31 cellular contexts compared by ENCODE assay signal in genomic region chr12:98543701-98544100, GRCh38.
"Had no signal": no experiment of that assay in that cellular context is flagged by ENCODE, and none has a peak within 500 bp of the region (broad histone marks: within the 10 kb centered on the region; RNA-seq: fewer than 3 reads in every experiment).

No MANE protein-coding gene starts in this region.

- H3K36me3 ChIP-seq: ovary, prostate gland, uterus had no signal

- H3K4me1 Mint-ChIP-seq: stimulated activated memory B cell treated with anti-CD40 and anti-IgM and Interleukin-4, amounts not matched to agents 10 μg/mL and 1 μg/mL and 100 μg/mL, for 72 hours had no signal

- H3K4me3 ChIP-seq: gastrocnemius medialis, left ventricle myocardium inferior, lung, mucosa of descending colon, ovary, prostate gland, skin epidermis, uterus had no signal

- H3K27ac ChIP-seq: gastrocnemius medialis, left ventricle myocardium inferior, ovary, prostate gland, skin epidermis, uterus had no signal

- H3K9me3 ChIP-seq: gastrocnemius medialis, left ventricle myocardium inferior, mucosa of descending colon, ovary, prostate gland, uterus had no signal

- H3K9me3 Mint-ChIP-seq: activated naive CD4-positive, alpha-beta T cell treated with anti-CD3 and anti-CD28 coated beads for 36 hours; activated naive CD8-positive, alpha-beta T cell treated with anti-CD3 and anti-CD28 coated beads, Interleukin-2, amount 10 ng/mL, durations not matched to agents 7 days and 5 days; natural killer cell treated with Interleukin-12 subunit alpha and Interleukin-12 subunit beta and Interleukin-15 and Interleukin-18, amount 100 ng/mL, for 72 hours; stimulated activated memory B cell treated with anti-CD40 and anti-IgM and Interleukin-4, amounts not matched to agents 10 μg/mL and 1 μg/mL and 100 μg/mL, for 72 hours; stimulated activated naive CD8-positive, alpha-beta T cell treated with anti-CD3 and anti-CD28 coated beads, Interleukin-15, amount 100 ng/mL, for 72 hours; type B pancreatic cell had no signal

- H3K4me3 Mint-ChIP-seq: activated CD4-positive, alpha-beta T cell treated with anti-CD3 and anti-CD28 coated beads for 36 hours; activated CD8-positive, alpha-beta memory T cell treated with anti-CD3 and anti-CD28 coated beads, Interleukin-2, amount 10 ng/mL, durations not matched to agents 7 days and 5 days; activated CD8-positive, alpha-beta T cell treated with anti-CD3 and anti-CD28 coated beads, Interleukin-2, amount 10 ng/mL, durations not matched to agents 7 days and 5 days; activated naive CD4-positive, alpha-beta T cell treated with anti-CD3 and anti-CD28 coated beads for 36 hours; activated naive CD8-positive, alpha-beta T cell treated with anti-CD3 and anti-CD28 coated beads, Interleukin-2, amount 10 ng/mL, durations not matched to agents 7 days and 5 days; natural killer cell treated with Interleukin-12 subunit alpha and Interleukin-12 subunit beta and Interleukin-15 and Interleukin-18, amount 100 ng/mL, for 72 hours; stimulated activated memory B cell treated with anti-CD40 and anti-IgM and Interleukin-4, amounts not matched to agents 10 μg/mL and 1 μg/mL and 100 μg/mL, for 72 hours; stimulated activated naive CD8-positive, alpha-beta T cell treated with anti-CD3 and anti-CD28 coated beads, Interleukin-15, amount 100 ng/mL, for 72 hours; type B pancreatic cell had no signal

- ATAC-seq: activated CD4-positive, alpha-beta T cell treated with anti-CD3 and anti-CD28 coated beads for 36 hours; activated CD8-positive, alpha-beta memory T cell treated with anti-CD3 and anti-CD28 coated beads, Interleukin-2, amount 10 ng/mL, durations not matched to agents 7 days and 5 days; activated CD8-positive, alpha-beta T cell treated with anti-CD3 and anti-CD28 coated beads, Interleukin-2, amount 10 ng/mL, durations not matched to agents 7 days and 5 days; gastrocnemius medialis; mucosa of descending colon; natural killer cell treated with Interleukin-12 subunit alpha and Interleukin-12 subunit beta and Interleukin-15 and Interleukin-18, amount 100 ng/mL, for 72 hours; sciatic nerve; stimulated activated memory B cell treated with anti-CD40 and anti-IgM and Interleukin-4, amounts not matched to agents 10 μg/mL and 1 μg/mL and 100 μg/mL, for 72 hours; stimulated activated naive CD8-positive, alpha-beta T cell treated with anti-CD3 and anti-CD28 coated beads, Interleukin-15, amount 100 ng/mL, for 72 hours had no signal

- H3K27me3 Mint-ChIP-seq: activated CD4-positive, alpha-beta T cell treated with anti-CD3 and anti-CD28 coated beads for 36 hours; activated CD8-positive, alpha-beta memory T cell treated with anti-CD3 and anti-CD28 coated beads, Interleukin-2, amount 10 ng/mL, durations not matched to agents 7 days and 5 days; activated naive CD8-positive, alpha-beta T cell treated with anti-CD3 and anti-CD28 coated beads, Interleukin-2, amount 10 ng/mL, durations not matched to agents 7 days and 5 days; natural killer cell treated with Interleukin-12 subunit alpha and Interleukin-12 subunit beta and Interleukin-15 and Interleukin-18, amount 100 ng/mL, for 72 hours; stimulated activated memory B cell treated with anti-CD40 and anti-IgM and Interleukin-4, amounts not matched to agents 10 μg/mL and 1 μg/mL and 100 μg/mL, for 72 hours; stimulated activated naive CD8-positive, alpha-beta T cell treated with anti-CD3 and anti-CD28 coated beads, Interleukin-15, amount 100 ng/mL, for 72 hours; type B pancreatic cell had no signal

- H3K4me1 ChIP-seq: gastrocnemius medialis, left ventricle myocardium inferior, prostate gland, uterus had no signal

- DNase-seq: activated CD4-positive, alpha-beta T cell treated with anti-CD3 and anti-CD28 coated beads for 36 hours; activated CD4-positive, CD25-positive, alpha-beta regulatory T cell; activated CD8-positive, alpha-beta memory T cell treated with anti-CD3 and anti-CD28 coated beads, Interleukin-2, amount 10 ng/mL, durations not matched to agents 7 days and 5 days; activated CD8-positive, alpha-beta T cell treated with anti-CD3 and anti-CD28 coated beads, Interleukin-2, amount 10 ng/mL, durations not matched to agents 7 days and 5 days; activated effector memory CD4-positive, alpha-beta T cell treated with Interleukin-2 at 50 U/mL for 16 hours; activated naive CD4-positive, alpha-beta T cell treated with anti-CD3 and anti-CD28 coated beads for 36 hours; activated naive CD8-positive, alpha-beta T cell treated with anti-CD3 and anti-CD28 coated beads, Interleukin-2, amount 10 ng/mL, durations not matched to agents 7 days and 5 days; caudate nucleus; gastrocnemius medialis; glutamatergic neuron; left ventricle myocardium inferior; mesendoderm; mucosa of descending colon; ovary; retina; stimulated activated CD4-positive, alpha-beta T cell treated with anti-CD3 and anti-CD28 coated beads, Interleukin-1b, Interleukin-23, amount 100 ng/mL, for 48 hours; stimulated activated CD4-positive, alpha-beta T cell treated with anti-CD3 and anti-CD28 coated beads, Interleukin-4, amount 100 ng/mL, for 4 hours; stimulated activated CD8-positive, alpha-beta memory T cell treated with anti-CD3 and anti-CD28 coated beads, Interleukin-4, amount 100 ng/mL, for 48 hours; stimulated activated naive CD8-positive, alpha-beta T cell treated with anti-CD3 and anti-CD28 coated beads, Interleukin-15, amount 100 ng/mL, for 72 hours; substantia nigra; uterus had no signal

- H3K27me3 ChIP-seq: gastrocnemius medialis, ovary, uterus had no signal

- FAIRE-seq: astrocyte, endothelial cell of umbilical vein, islet of Langerhans had no signal

- H3K27ac Mint-ChIP-seq: activated CD4-positive, alpha-beta T cell treated with anti-CD3 and anti-CD28 coated beads for 36 hours; activated CD8-positive, alpha-beta memory T cell treated with anti-CD3 and anti-CD28 coated beads, Interleukin-2, amount 10 ng/mL, durations not matched to agents 7 days and 5 days; activated naive CD4-positive, alpha-beta T cell treated with anti-CD3 and anti-CD28 coated beads for 36 hours; activated naive CD8-positive, alpha-beta T cell treated with anti-CD3 and anti-CD28 coated beads, Interleukin-2, amount 10 ng/mL, durations not matched to agents 7 days and 5 days; natural killer cell treated with Interleukin-12 subunit alpha and Interleukin-12 subunit beta and Interleukin-15 and Interleukin-18, amount 100 ng/mL, for 72 hours; stimulated activated memory B cell treated with anti-CD40 and anti-IgM and Interleukin-4, amounts not matched to agents 10 μg/mL and 1 μg/mL and 100 μg/mL, for 72 hours had no signal
